ENCODE assay signal across 11 cellular contexts in the genomic region with DNA sequence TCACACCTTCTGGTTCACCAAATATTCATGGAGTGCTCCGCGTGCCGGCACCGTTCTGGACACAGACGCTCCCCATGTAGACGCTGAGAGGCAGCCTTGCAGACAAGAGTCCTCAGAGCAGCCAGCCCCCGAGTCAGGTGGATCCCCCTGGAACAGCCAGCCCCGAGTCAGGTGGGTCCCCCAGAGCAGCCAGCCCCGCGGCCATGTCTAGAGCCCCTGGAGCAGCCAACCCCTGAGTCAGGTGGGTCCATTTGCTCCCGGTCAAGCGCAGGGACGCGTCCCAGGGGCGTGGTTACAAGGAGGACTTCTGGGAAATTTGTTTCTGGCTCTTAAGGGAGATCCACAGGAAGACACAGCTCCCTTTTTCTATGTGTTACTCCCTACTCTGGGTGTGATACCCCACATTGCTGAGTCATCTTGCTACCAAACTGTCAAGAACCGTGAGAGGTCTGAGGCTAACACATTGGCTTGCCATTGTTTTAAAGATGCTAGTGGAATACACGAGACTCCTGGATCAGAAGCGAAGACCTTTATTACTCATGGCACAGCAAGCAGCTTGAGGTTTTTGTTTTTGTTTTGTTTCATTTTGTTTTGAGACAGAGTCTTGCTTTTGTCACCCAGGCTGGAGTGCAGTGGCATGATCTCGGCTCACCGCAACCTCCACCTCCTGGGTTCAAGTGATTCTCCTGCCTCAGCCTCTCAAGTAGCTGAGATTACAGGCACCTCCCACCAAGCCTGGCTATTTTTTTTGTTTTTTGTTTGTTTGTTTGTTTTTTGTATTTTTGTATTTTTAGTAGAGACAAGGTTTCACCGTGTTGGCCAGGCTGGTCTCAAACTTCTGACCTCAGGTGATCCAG. TPM values are rescaled to one million over a fixed set of nuclear protein-coding genes. Genes with fewer than 3 reads are reported as not detected.
DNase-seq lines count a peak whose midpoint lies in the region; ATAC-seq and TF ChIP-seq lines count a peak whose summit lies in the region.
"Had no signal": no experiment of that assay in that cellular context is flagged by ENCODE, and none has a peak within 500 bp of the region (broad histone marks: within the 10 kb centered on the region; RNA-seq: fewer than 3 reads in every experiment).

No MANE protein-coding gene starts in this region.

- peak overlapping the region; percentile 54 for H3K27ac Mint-ChIP-seq in activated CD8-positive, alpha-beta memory T cell treated with anti-CD3 and anti-CD28 coated beads, Interleukin-2, amount 10 ng/mL, durations not matched to agents 7 days and 5 days
- H3K27ac Mint-ChIP-seq in GM23338: no peak overlapping the region
- H3K27ac Mint-ChIP-seq in activated CD4-positive, alpha-beta memory T cell treated with anti-CD3 and anti-CD28 coated beads for 36 hours: peak overlapping the region; percentile 2
- H3K27ac Mint-ChIP-seq: B cell had no signal

- H3K27me3 ChIP-seq in GM23338 (ENCODE audit: insufficient read depth) (no peaks in the 10 kb centered on the region), osteoblast (ENCODE audit: insufficient read depth, low read length) (no peaks in the 10 kb centered on the region)

- H3K4me3 Mint-ChIP-seq in activated CD8-positive, alpha-beta memory T cell treated with anti-CD3 and anti-CD28 coated beads, Interleukin-2, amount 10 ng/mL, durations not matched to agents 7 days and 5 days: no peak overlapping the region
- H3K4me3 Mint-ChIP-seq in GM23338: no peak overlapping the region
- no peak overlapping the region for H3K4me3 Mint-ChIP-seq in activated CD4-positive, alpha-beta memory T cell treated with anti-CD3 and anti-CD28 coated beads for 36 hours
- H3K4me3 Mint-ChIP-seq: B cell had no signal

- H3K4me1 ChIP-seq in GM23338 (ENCODE audit: insufficient read depth): no peaks in the 10 kb centered on the region
- H3K4me1 ChIP-seq in osteoblast (ENCODE audit: insufficient read depth, low read length): no peaks in the 10 kb centered on the region

- H2AFZ ChIP-seq in GM23338 (peak overlapping the region; percentile 32; the same call in 1 of the 2 replicates), osteoblast (ENCODE audit: low read length) (no peak overlapping the region)

- H3K27ac ChIP-seq in GM23338 (ENCODE audit: low read depth): no peak overlapping the region
- no peak overlapping the region for H3K27ac ChIP-seq in osteoblast (ENCODE audit: low read depth, low read length)

- no peak overlapping the region for H3K4me3 ChIP-seq in GM23338
- no peak overlapping the region for H3K4me3 ChIP-seq in osteoblast (ENCODE audit: insufficient read depth, low read length)

- DNase-seq in activated CD8-positive, alpha-beta memory T cell treated with anti-CD3 and anti-CD28 coated beads, Interleukin-2, amount 10 ng/mL, durations not matched to agents 7 days and 5 days: peak; percentile 83
- DNase-seq in activated CD8-positive, alpha-beta memory T cell treated with anti-CD3 and anti-CD28 coated beads, Interleukin-2, amount 50 U/mL, for 48 hours: no peak
- DNase-seq in GM23338 (ENCODE audit: low spot score) (no peak), osteoblast (ENCODE audit: insufficient read length, low spot score, missing footprints) (peak; percentile 83), GDM1 (lab: John Stamatoyannopoulos, UW) (no peak), iPS-NIHi7 (ENCODE audit: extremely low spot score) (no peak), DMS 273 treated with DMSO at 0.1 percent for 48 hours (lab: John Stamatoyannopoulos, UW) (no peak)
- peak; percentile 53 for DNase-seq in activated CD4-positive, alpha-beta memory T cell treated with anti-CD3 and anti-CD28 coated beads for 36 hours
- DNase-seq: NCI-H1417 treated with DMSO at 0.1 percent for 48 hours had no signal

- POLR2A ChIA-PET in activated CD4-positive, alpha-beta memory T cell treated with anti-CD3 and anti-CD28 coated beads for 36 hours (lab: Charles Lee): interaction anchor here (0.8 kb wide), 1 partner anchor 77 kb away, joined by 3 read pairs; no protein-coding TSS in a partner anchor

- no peaks in the 10 kb centered on the region for H3F3A ChIP-seq in GM23338 (replicated peaks; ENCODE audit: low read depth)

- H3K4me1 Mint-ChIP-seq in activated CD8-positive, alpha-beta memory T cell treated with anti-CD3 and anti-CD28 coated beads, Interleukin-2, amount 10 ng/mL, durations not matched to agents 7 days and 5 days: peaks cover 22% of the 10 kb centered on the region
- peaks cover 10% of the 10 kb centered on the region for H3K4me1 Mint-ChIP-seq in GM23338
- H3K4me1 Mint-ChIP-seq in activated CD4-positive, alpha-beta memory T cell treated with anti-CD3 and anti-CD28 coated beads for 36 hours (ENCODE audit: low read depth): peaks cover 15% of the 10 kb centered on the region
- H3K4me1 Mint-ChIP-seq: B cell had no signal

- H3K36me3 Mint-ChIP-seq in activated CD8-positive, alpha-beta memory T cell treated with anti-CD3 and anti-CD28 coated beads, Interleukin-2, amount 10 ng/mL, durations not matched to agents 7 days and 5 days: peaks cover 11% of the 10 kb centered on the region
- no peaks in the 10 kb centered on the region for H3K36me3 Mint-ChIP-seq in GM23338 (ENCODE audit: low read depth)
- peaks cover 2% of the 10 kb centered on the region for H3K36me3 Mint-ChIP-seq in activated CD4-positive, alpha-beta memory T cell treated with anti-CD3 and anti-CD28 coated beads for 36 hours

- H3K79me2 ChIP-seq in GM23338 (replicated peaks; ENCODE audit: insufficient read depth) (no peaks in the 10 kb centered on the region), osteoblast (ENCODE audit: insufficient read depth, low read length) (no peaks in the 10 kb centered on the region)

- H4K20me1 ChIP-seq in GM23338 (replicated peaks; ENCODE audit: insufficient read depth) (no peaks in the 10 kb centered on the region), osteoblast (ENCODE audit: insufficient read depth, low read length) (no peaks in the 10 kb centered on the region)

- peaks cover 13% of the 10 kb centered on the region for H3K9me3 Mint-ChIP-seq in activated CD8-positive, alpha-beta memory T cell treated with anti-CD3 and anti-CD28 coated beads, Interleukin-2, amount 10 ng/mL, durations not matched to agents 7 days and 5 days (ENCODE audit: low read depth)
- H3K9me3 Mint-ChIP-seq in GM23338: peaks cover 10% of the 10 kb centered on the region
- H3K9me3 Mint-ChIP-seq in activated CD4-positive, alpha-beta memory T cell treated with anti-CD3 and anti-CD28 coated beads for 36 hours: peaks cover 4% of the 10 kb centered on the region

- intact Hi-C loops in activated CD4-positive, alpha-beta memory T cell treated with anti-CD3 and anti-CD28 coated beads for 36 hours (cut with micrococcal nuclease): loop anchor here (10.0 kb wide), 1 partner anchor 485 kb away; a partner anchor contains a TSS

- H3K4me2 ChIP-seq in GM23338: no peak overlapping the region
- no peak overlapping the region for H3K4me2 ChIP-seq in osteoblast (ENCODE audit: insufficient read depth, low read length)

- CTCF ChIA-PET in activated CD8-positive, alpha-beta memory T cell treated with anti-CD3 and anti-CD28 coated beads, Interleukin-2, amount 10 ng/mL, durations not matched to agents 7 days and 5 days (lab: Charles Lee): interaction anchor here (1.0 kb wide), 1 partner anchor 12 kb away, joined by 3 read pairs; no protein-coding TSS in a partner anchor
- CTCF ChIA-PET in activated CD4-positive, alpha-beta memory T cell treated with anti-CD3 and anti-CD28 coated beads for 36 hours (lab: Charles Lee): interaction anchor here (0.9 kb wide), 1 partner anchor 169 kb away, joined by 3 read pairs; no protein-coding TSS in a partner anchor

- H3K27me3 Mint-ChIP-seq in activated CD8-positive, alpha-beta memory T cell treated with anti-CD3 and anti-CD28 coated beads, Interleukin-2, amount 10 ng/mL, durations not matched to agents 7 days and 5 days: peaks cover 6% of the 10 kb centered on the region
- peaks cover 5% of the 10 kb centered on the region for H3K27me3 Mint-ChIP-seq in GM23338 (ENCODE audit: insufficient read depth, low read depth, poor library complexity)
- H3K27me3 Mint-ChIP-seq in activated CD4-positive, alpha-beta memory T cell treated with anti-CD3 and anti-CD28 coated beads for 36 hours: no peaks in the 10 kb centered on the region

- H3K9me3 ChIP-seq in osteoblast (ENCODE audit: low read depth, low read length): no peaks in the 10 kb centered on the region

- ATAC-seq in activated CD8-positive, alpha-beta memory T cell treated with anti-CD3 and anti-CD28 coated beads, Interleukin-2, amount 10 ng/mL, durations not matched to agents 7 days and 5 days: peak; percentile 96
- ATAC-seq in GM23338: no peak

- no peaks in the 10 kb centered on the region for H3K9me2 ChIP-seq in GM23338 (ENCODE audit: insufficient read depth)

- no peak for TF ChIP-seq CTCF in GM23338 (conservative IDR thresholded peaks at IDR 0.05; ENCODE audit: low read depth in 2 of 2)
- no peak for TF ChIP-seq CTCF in osteoblast (IDR thresholded peaks at IDR 0.05; ENCODE audit: extremely low read depth, low read depth, low read length)

- H3K36me3 ChIP-seq in GM23338 (ENCODE audit: insufficient read depth) (no peaks in the 10 kb centered on the region), osteoblast (ENCODE audit: insufficient read depth, low read length) (no peaks in the 10 kb centered on the region)

TF ChIP-seq in GM23338, 12 proteins besides CTCF, POLR2A, EP300 and RAD21 (continues in another document):
- TF ChIP-seq POLR2AphosphoS5 (IDR thresholded peaks at IDR 0.05; ENCODE audit: low read depth): no peak

RNA-seq across cellular contexts. Expression of a gene that starts 43.3 kb away (rescaled TPM):
- under 1 TPM in 1 of 2 experiments, not detected in 1; 0.21 TPM for total RNA-seq in activated CD8-positive, alpha-beta memory T cell treated with anti-CD3 and anti-CD28 coated beads, Interleukin-2, amount 10 ng/mL, durations not matched to agents 7 days and 5 days
- 0.85 and 1.5 TPM in 2 replicates for total RNA-seq in GM23338 (2014; rRNA removed; shearing (Covaris generic))
- polyA plus RNA-seq in GM23338 (2016; fragmentation: Nextera tagmentation; extraction: Ambion mirVana): 0.70 and 0.87 TPM in 2 replicates
- under 1 TPM in 1 of 2 experiments, not detected in 1; 0.12 TPM for total RNA-seq in activated CD4-positive, alpha-beta memory T cell treated with anti-CD3 and anti-CD28 coated beads for 36 hours
- total RNA-seq in osteoblast: not detected in 2 replicates
- total RNA-seq: endothelial cell of umbilical vein had no signal
- polyA plus RNA-seq: endothelial cell of umbilical vein had no signal

Comparison
In these comparisons a context has a peak if more than half of its experiments do, and no peak if none do; other contexts are left out.
1. DNase-seq: peak in activated CD8-positive, alpha-beta memory T cell treated with anti-CD3 and anti-CD28 coated beads, Interleukin-2, amount 10 ng/mL, durations not matched to agents 7 days and 5 days (single experiment), activated CD4-positive, alpha-beta memory T cell treated with anti-CD3 and anti-CD28 coated beads for 36 hours (single experiment) and osteoblast (single experiment); none in activated CD8-positive, alpha-beta memory T cell treated with anti-CD3 and anti-CD28 coated beads, Interleukin-2, amount 50 U/mL, for 48 hours (single experiment), GM23338 (single experiment), GDM1 (single experiment), iPS-NIHi7 (single experiment) and DMS 273 treated with DMSO at 0.1 percent for 48 hours (single experiment).